ENCODE assay signal across 8 cellular contexts in the genomic region with DNA sequence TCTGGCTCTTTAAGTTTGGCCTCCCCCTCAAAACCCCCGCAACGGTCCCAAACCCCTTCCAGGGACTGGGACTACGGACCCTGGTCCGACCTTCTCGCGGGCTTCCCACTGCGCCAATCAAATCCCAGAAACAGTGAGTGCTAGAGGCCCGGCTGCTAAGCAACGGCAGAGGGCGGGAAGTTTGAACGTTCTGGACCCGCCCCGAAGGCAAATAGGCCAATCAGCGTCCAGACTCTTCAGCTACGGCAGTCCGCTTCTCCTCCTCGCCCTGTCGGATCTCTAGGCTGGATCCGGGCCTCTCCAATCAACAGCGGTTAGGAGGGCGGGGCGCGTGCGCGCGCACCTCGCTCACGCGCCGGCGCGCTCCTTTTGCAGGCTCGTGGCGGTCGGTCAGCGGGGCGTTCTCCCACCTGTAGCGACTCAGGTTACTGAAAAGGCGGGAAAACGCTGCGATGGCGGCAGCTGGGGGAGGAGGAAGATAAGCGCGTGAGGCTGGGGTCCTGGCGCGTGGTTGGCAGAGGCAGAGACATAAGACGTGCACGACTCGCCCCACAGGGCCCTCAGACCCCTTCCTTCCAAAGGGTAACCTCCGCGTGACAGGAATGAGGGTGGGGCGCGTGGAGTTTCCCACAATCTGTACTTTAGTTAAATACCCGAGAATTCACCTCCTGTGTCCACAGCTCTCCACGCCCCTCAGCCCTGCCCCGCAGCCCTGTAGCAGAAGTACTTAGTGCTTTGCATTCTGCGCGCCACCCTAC. TPM values are rescaled to one million over a fixed set of nuclear protein-coding genes. Genes with fewer than 3 reads are reported as not detected.
DNase-seq lines count a peak whose midpoint lies in the region; ATAC-seq and TF ChIP-seq lines count a peak whose summit lies in the region.

TSS of gene MSH5 (plus strand) at position 367 of the 758 bp plus-strand sequence. CDS start 462 bp downstream, outside the sequence.

- peak within 1 kb of the TSS in 1 of 3 donors; percentile 11 for H3K27ac ChIP-seq in thyroid gland

- no peaks in the 10 kb centered on the region for H3K27me3 ChIP-seq in thyroid gland

- H3K4me1 Mint-ChIP-seq in activated naive CD8-positive, alpha-beta T cell (ENCODE audit: low read depth): peaks cover 48% of the 10 kb centered on the region
- H3K4me1 Mint-ChIP-seq in osteocyte (ENCODE audit: unreplicated experiment): peaks cover 42% of the 10 kb centered on the region

- H3K27ac Mint-ChIP-seq in activated naive CD8-positive, alpha-beta T cell: peak within 1 kb of the TSS; percentile 96
- H3K27ac Mint-ChIP-seq in osteocyte (ENCODE audit: unreplicated experiment): peak within 1 kb of the TSS; percentile 96

- H3K4me3 ChIP-seq in GM08714 (ENCODE audit: low read length) (peak within 1 kb of the TSS; percentile 73), thyroid gland (replicated peaks in 1 of 3) (peak within 1 kb of the TSS; percentile 19 to 48 (median 33))

- no peaks in the 10 kb centered on the region for H3K36me3 ChIP-seq in thyroid gland

- peak within 1 kb of the TSS; percentile 97 for H3K4me3 Mint-ChIP-seq in activated naive CD8-positive, alpha-beta T cell
- H3K4me3 Mint-ChIP-seq in osteocyte (ENCODE audit: unreplicated experiment): peak within 1 kb of the TSS; percentile 97

- DNase-seq in NCI-H1048 (lab: John Stamatoyannopoulos, UW) (peak; percentile 98), SKM-1 treated with dmso at 0.1 percent for 144 hours (lab: John Stamatoyannopoulos, UW; ENCODE audit: unreplicated experiment) (peak; percentile 99), head of caudate nucleus (peak; percentile 95 to 99 (median 98)), osteocyte (ENCODE audit: extremely low spot score, unreplicated experiment) (peak; percentile 99), thyroid gland (peak; percentile 99)

- H3K9me3 Mint-ChIP-seq in activated naive CD8-positive, alpha-beta T cell (ENCODE audit: low read depth): no peaks in the 10 kb centered on the region
- no peaks in the 10 kb centered on the region for H3K9me3 Mint-ChIP-seq in osteocyte (ENCODE audit: unreplicated experiment)

- WGBS in thyroid gland, 2 donors: 0 to 2% methylated on average over 28 to 29 of the region's 58 CpGs

- no peaks in the 10 kb centered on the region for H3K27me3 Mint-ChIP-seq in activated naive CD8-positive, alpha-beta T cell
- no peaks in the 10 kb centered on the region for H3K27me3 Mint-ChIP-seq in osteocyte (ENCODE audit: unreplicated experiment)

- peaks cover 18 to 29% of the 10 kb centered on the region in 2 donors for H3K4me1 ChIP-seq in thyroid gland

- TF ChIP-seq CTCF in osteocyte (IDR thresholded peaks at IDR 0.05) (no peak), thyroid gland (IDR thresholded peaks at IDR 0.05) (no peak)

- H3K36me3 Mint-ChIP-seq in activated naive CD8-positive, alpha-beta T cell: peaks cover 8% of the 10 kb centered on the region
- no peaks in the 10 kb centered on the region for H3K36me3 Mint-ChIP-seq in osteocyte (ENCODE audit: unreplicated experiment)

- TF ChIP-seq POLR2A in thyroid gland (IDR thresholded peaks at IDR 0.05): peak in 1 of 2 donors; percentile 74

- ATAC-seq in HG02571 (IDR thresholded peaks at IDR 0.05; ENCODE audit: unreplicated experiment): peak; percentile 77

- H3K9me3 ChIP-seq in thyroid gland: no peaks in the 10 kb centered on the region

- intact Hi-C loops in head of caudate nucleus (cut with DNase I): loop anchor here (5.0 kb wide), 1 partner anchor 57 kb away; the partner anchor contains the start of gene VARS1
- intact Hi-C loops in thyroid gland (cut with DNase I): loop anchor here (5.0 kb wide), 1 partner anchor 38 kb away; the partner anchor contains the start of gene ABHD16A

RNA-seq across cellular contexts. Expression of gene MSH5, which starts in this region (rescaled TPM):
- total RNA-seq in osteocyte: 18.4 and 20.9 TPM in 2 replicates
- 10 to 100 TPM in 1 of 4 donors, 1 to 10 TPM in 3; 5.6 to 11.2 (median 7.2) TPM for total RNA-seq in thyroid gland
